Comparison of ENCODE assay signal across 13 cellular contexts in the genomic region with DNA sequence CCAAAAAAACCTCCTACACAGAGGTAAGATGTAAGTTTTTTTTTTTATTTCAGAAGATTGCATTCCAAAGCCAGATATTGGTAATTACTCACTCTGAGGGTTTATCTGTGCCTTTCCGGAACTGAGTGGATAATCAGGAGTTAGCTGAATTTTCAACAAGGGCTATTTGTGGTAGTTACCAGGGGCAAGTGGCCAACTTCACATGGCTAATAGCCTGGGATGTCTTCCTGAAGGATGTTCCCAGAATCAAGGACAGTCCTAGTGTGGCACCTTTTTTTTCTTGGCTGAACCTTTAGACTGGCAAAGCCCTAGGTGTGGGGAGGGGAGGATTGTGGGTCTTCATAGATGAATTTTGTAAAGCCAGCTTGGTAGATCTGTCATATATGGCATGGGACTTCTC. TPM values are rescaled to one million over a fixed set of nuclear protein-coding genes. Genes with fewer than 3 reads are reported as not detected.
A peak's percentile ranks its signal among the peaks of the same experiment; 100 is the strongest.
DNase-seq lines count a peak whose midpoint lies in the region; ATAC-seq and TF ChIP-seq lines count a peak whose summit lies in the region.
"Had no signal": no experiment of that assay in that cellular context is flagged by ENCODE, and none has a peak within 500 bp of the region (broad histone marks: within the 10 kb centered on the region; RNA-seq: fewer than 3 reads in every experiment).

No MANE protein-coding gene starts in this region.

- POLR2A ChIA-PET in CD8-positive, alpha-beta memory T cell (lab: Charles Lee) = no interaction called here
- POLR2A ChIA-PET in activated CD8-positive, alpha-beta T cell treated with anti-CD3 and anti-CD28 coated beads for 36 hours (lab: Charles Lee) = interaction anchor here (1.0 kb wide), 2 partner anchors 17 to 19 kb away, joined by 3 read pairs; no protein-coding TSS in a partner anchor

- peaks cover 65% of the 10 kb centered on the region for H3K36me3 Mint-ChIP-seq in activated T-cell treated with anti-CD3 and anti-CD28 coated beads, Interleukin-2, amount 50 U/mL, for 24 hours (ENCODE audit: low read depth)
- H3K36me3 Mint-ChIP-seq in CD8-positive, alpha-beta memory T cell = peaks cover 0 to 7% (median 4%) of the 10 kb centered on the region in 3 donors
- peaks cover 35% of the 10 kb centered on the region for H3K36me3 Mint-ChIP-seq in activated CD8-positive, alpha-beta T cell treated with anti-CD3 and anti-CD28 coated beads for 36 hours (ENCODE audit: low read depth)
- H3K36me3 Mint-ChIP-seq in nephron (ENCODE audit: low read depth) = no peaks in the 10 kb centered on the region

- no peaks in the 10 kb centered on the region for H3K9me3 ChIP-seq in CD8-positive, alpha-beta memory T cell (ENCODE audit: low read length)
- H3K9me3 ChIP-seq: left lung, stomach had no signal

- no peak for TF ChIP-seq CTCF in activated CD8-positive, alpha-beta T cell treated with anti-CD3 and anti-CD28 coated beads for 36 hours (IDR thresholded peaks at IDR 0.05)
- no peak for TF ChIP-seq CTCF in nephron (IDR thresholded peaks at IDR 0.05; ENCODE audit: unreplicated experiment in 3 of 3)

- DNase-seq in activated T-cell treated with anti-CD3 and anti-CD28 coated beads, Interleukin-2, amount 50 U/mL, for 24 hours = no peak
- no peak for DNase-seq in activated T-cell treated with anti-CD3 and anti-CD28 coated beads, Interleukin-2, amount 50 U/mL, for 48 hours
- DNase-seq in CD8-positive, alpha-beta memory T cell = no peak
- no peak for DNase-seq in activated CD8-positive, alpha-beta T cell treated with anti-CD3 and anti-CD28 coated beads for 36 hours
- DNase-seq in SHP77 treated with DMSO at 0.1 percent for 48 hours (lab: John Stamatoyannopoulos, UW) (no peak), COR-L47 (lab: John Stamatoyannopoulos, UW) (no peak), mesenteric fat pad (ENCODE audit: low spot score) (no peak)
- DNase-seq: anterior cingulate cortex, left lung, NCI-H2081 treated with DMSO at 0.1 percent for 48 hours, NCI-H524, stomach had no signal

- peak overlapping the region; percentile 93 for H3K27ac Mint-ChIP-seq in activated T-cell treated with anti-CD3 and anti-CD28 coated beads, Interleukin-2, amount 50 U/mL, for 24 hours
- peak overlapping the region in 5 of 8 donors; percentile 39 to 72 (median 55) for H3K27ac Mint-ChIP-seq in CD8-positive, alpha-beta memory T cell
- peak overlapping the region; percentile 85 for H3K27ac Mint-ChIP-seq in activated CD8-positive, alpha-beta T cell treated with anti-CD3 and anti-CD28 coated beads for 36 hours
- H3K27ac Mint-ChIP-seq in nephron = peak overlapping the region in 2 of 3 experiments; percentile 20 to 48

- peaks cover 75% of the 10 kb centered on the region for H3K4me1 ChIP-seq in CD8-positive, alpha-beta memory T cell (ENCODE audit: insufficient read depth, low read length)

- intact Hi-C loops in activated CD8-positive, alpha-beta T cell treated with anti-CD3 and anti-CD28 coated beads for 36 hours (cut with micrococcal nuclease) = no loop called here

- no peaks in the 10 kb centered on the region for H3K27me3 Mint-ChIP-seq in activated T-cell treated with anti-CD3 and anti-CD28 coated beads, Interleukin-2, amount 50 U/mL, for 24 hours
- H3K27me3 Mint-ChIP-seq in CD8-positive, alpha-beta memory T cell = no peaks in the 10 kb centered on the region
- H3K27me3 Mint-ChIP-seq in activated CD8-positive, alpha-beta T cell treated with anti-CD3 and anti-CD28 coated beads for 36 hours = no peaks in the 10 kb centered on the region
- no peaks in the 10 kb centered on the region for H3K27me3 Mint-ChIP-seq in nephron (ENCODE audit: low read depth)

- ATAC-seq in activated CD8-positive, alpha-beta T cell treated with anti-CD3 and anti-CD28 coated beads for 36 hours = no peak
- ATAC-seq: left lung had no signal

- no peak overlapping the region for H3K4me3 Mint-ChIP-seq in activated T-cell treated with anti-CD3 and anti-CD28 coated beads, Interleukin-2, amount 50 U/mL, for 24 hours
- H3K4me3 Mint-ChIP-seq in CD8-positive, alpha-beta memory T cell = peak overlapping the region in 3 of 7 donors; percentile 24 to 32 (median 25)
- H3K4me3 Mint-ChIP-seq in activated CD8-positive, alpha-beta T cell treated with anti-CD3 and anti-CD28 coated beads for 36 hours = no peak overlapping the region
- no peak overlapping the region for H3K4me3 Mint-ChIP-seq in nephron

- H3K27me3 ChIP-seq in CD8-positive, alpha-beta memory T cell (ENCODE audit: insufficient read depth, low read length, poor library complexity, severe bottlenecking) = no peaks in the 10 kb centered on the region
- H3K27me3 ChIP-seq: left lung, stomach had no signal

- H3K27ac ChIP-seq in CD8-positive, alpha-beta memory T cell (ENCODE audit: low read depth, low read length) = no peak overlapping the region
- H3K27ac ChIP-seq: left lung had no signal

- CTCF ChIA-PET in CD8-positive, alpha-beta memory T cell (lab: Charles Lee) = no interaction called here
- CTCF ChIA-PET in activated CD8-positive, alpha-beta T cell treated with anti-CD3 and anti-CD28 coated beads for 36 hours (lab: Charles Lee) = no interaction called here

- no peaks in the 10 kb centered on the region for H3K9me3 Mint-ChIP-seq in activated T-cell treated with anti-CD3 and anti-CD28 coated beads, Interleukin-2, amount 50 U/mL, for 24 hours
- H3K9me3 Mint-ChIP-seq in CD8-positive, alpha-beta memory T cell = no peaks in the 10 kb centered on the region
- no peaks in the 10 kb centered on the region for H3K9me3 Mint-ChIP-seq in activated CD8-positive, alpha-beta T cell treated with anti-CD3 and anti-CD28 coated beads for 36 hours
- H3K9me3 Mint-ChIP-seq in nephron = no peaks in the 10 kb centered on the region

- H3K4me1 Mint-ChIP-seq in activated T-cell treated with anti-CD3 and anti-CD28 coated beads, Interleukin-2, amount 50 U/mL, for 24 hours (ENCODE audit: low read depth) = peaks cover 89% of the 10 kb centered on the region
- peaks cover 76 to 90% (median 86%) of the 10 kb centered on the region in 3 donors for H3K4me1 Mint-ChIP-seq in CD8-positive, alpha-beta memory T cell
- peaks cover 78% of the 10 kb centered on the region for H3K4me1 Mint-ChIP-seq in activated CD8-positive, alpha-beta T cell treated with anti-CD3 and anti-CD28 coated beads for 36 hours (ENCODE audit: low read depth)
- H3K4me1 Mint-ChIP-seq in nephron = peaks cover 68% of the 10 kb centered on the region

- H3K36me3 ChIP-seq in CD8-positive, alpha-beta memory T cell (ENCODE audit: insufficient read depth, low read length) = no peaks in the 10 kb centered on the region
- H3K36me3 ChIP-seq: left lung, stomach had no signal

- no peak overlapping the region for H3K4me3 ChIP-seq in CD8-positive, alpha-beta memory T cell (ENCODE audit: low read length)
- H3K4me3 ChIP-seq: left lung, stomach had no signal

RNA-seq across cellular contexts. Expression of a gene that starts 7.1 kb away (rescaled TPM):
- 100 to 1,000 TPM; 329 to 344 TPM for total RNA-seq in CD8-positive, alpha-beta memory T cell
- 28.4 TPM for polyA plus RNA-seq in CD8-positive, alpha-beta memory T cell
- total RNA-seq in activated CD8-positive, alpha-beta T cell treated with anti-CD3 and anti-CD28 coated beads for 36 hours = 100 to 1,000 TPM; 214 to 218 TPM
- total RNA-seq in mesenteric fat pad = 202 TPM

Comparison
In these comparisons a context has a peak if more than half of its experiments do, and no peak if none do; other contexts are left out.
1. H3K27ac Mint-ChIP-seq: peak in every context shown above with its lines; median percentile 93 in activated T-cell treated with anti-CD3 and anti-CD28 coated beads, Interleukin-2, amount 50 U/mL, for 24 hours; 85 in activated CD8-positive, alpha-beta T cell treated with anti-CD3 and anti-CD28 coated beads for 36 hours; 55 in CD8-positive, alpha-beta memory T cell; 34 in nephron.